18 cellular contexts compared by ENCODE assay signal in genomic region chr17:2354311-2354710, GRCh38.
"Had no signal": no experiment of that assay in that cellular context is flagged by ENCODE, and none has a peak within 500 bp of the region (broad histone marks: within the 10 kb centered on the region; RNA-seq: fewer than 3 reads in every experiment).

No MANE protein-coding gene starts in this region.

- ATAC-seq: WTC11 had no signal

- H3K36me3 Mint-ChIP-seq: natural killer cell treated with Interleukin-12 subunit alpha and Interleukin-12 subunit beta and Interleukin-15 and Interleukin-18, amount 100 ng/mL, for 72 hours; stimulated activated effector memory CD8-positive, alpha-beta T cell treated with anti-CD3 and anti-CD28 coated beads, Interleukin-12 subunit alpha, Interleukin-12 subunit beta, amount 100 ng/mL, for 72 hours; WTC11 had no signal

- H3K27me3 Mint-ChIP-seq: memory B cell; natural killer cell treated with Interleukin-12 subunit alpha and Interleukin-12 subunit beta and Interleukin-15 and Interleukin-18, amount 100 ng/mL, for 72 hours had no signal

- FAIRE-seq: endothelial cell of umbilical vein, urothelium cell line had no signal

- H3K27me3 ChIP-seq: adrenal gland, esophagus squamous epithelium had no signal

- DNase-seq: activated CD4-positive, alpha-beta T cell treated with anti-CD3 and anti-CD28 coated beads for 48 hours; activated gamma-delta T cell; activated T-cell treated with anti-CD3 and anti-CD28 coated beads, Interleukin-2, amount 50 U/mL, for 48 hours; adrenal gland; caudate nucleus; esophagus squamous epithelium; glutamatergic neuron; hypothalamus; left ventricle myocardium inferior; retina; SW 1271 had no signal

- H3K27ac ChIP-seq: adrenal gland, coronary artery, esophagus squamous epithelium, left ventricle myocardium inferior had no signal

- H3K27ac Mint-ChIP-seq: memory B cell; natural killer cell treated with Interleukin-12 subunit alpha and Interleukin-12 subunit beta and Interleukin-15 and Interleukin-18, amount 100 ng/mL, for 72 hours; stimulated activated effector memory CD8-positive, alpha-beta T cell treated with anti-CD3 and anti-CD28 coated beads, Interleukin-12 subunit alpha, Interleukin-12 subunit beta, amount 100 ng/mL, for 72 hours; WTC11 had no signal

- H3K4me1 ChIP-seq: left ventricle myocardium inferior had no signal

- H3K4me3 Mint-ChIP-seq: memory B cell, WTC11 had no signal

- H3K4me1 Mint-ChIP-seq: memory B cell had no signal

- H3K9me3 Mint-ChIP-seq: memory B cell; natural killer cell treated with Interleukin-12 subunit alpha and Interleukin-12 subunit beta and Interleukin-15 and Interleukin-18, amount 100 ng/mL, for 72 hours; stimulated activated effector memory CD8-positive, alpha-beta T cell treated with anti-CD3 and anti-CD28 coated beads, Interleukin-12 subunit alpha, Interleukin-12 subunit beta, amount 100 ng/mL, for 72 hours; WTC11 had no signal

- H3K4me3 ChIP-seq: adrenal gland, coronary artery, esophagus squamous epithelium, left ventricle myocardium inferior had no signal

- H3K9me3 ChIP-seq: adrenal gland, esophagus squamous epithelium, left ventricle myocardium inferior had no signal

- H3K36me3 ChIP-seq: left ventricle myocardium inferior had no signal
